ENCODE assay signal across 13 cellular contexts in genomic region chr7:100689230-100690135, GRCh38. TPM values are rescaled to one million over a fixed set of nuclear protein-coding genes. Genes with fewer than 3 reads are reported as not detected.
DNase-seq lines count a peak whose midpoint lies in the region; TF ChIP-seq lines count a peak whose summit lies in the region.
"Had no signal": no experiment of that assay in that cellular context is flagged by ENCODE, and none has a peak within 500 bp of the region (broad histone marks: within the 10 kb centered on the region; RNA-seq: fewer than 3 reads in every experiment).

No MANE protein-coding gene starts in this region.

- peaks cover 33% of the 10 kb centered on the region for H3K36me3 Mint-ChIP-seq in endodermal cell (ENCODE audit: low read depth)
- peaks cover 4% of the 10 kb centered on the region for H3K36me3 Mint-ChIP-seq in progenitor cell of endocrine pancreas (ENCODE audit: insufficient read depth)

- H3K9me3 Mint-ChIP-seq in endodermal cell (no peaks in the 10 kb centered on the region), progenitor cell of endocrine pancreas (ENCODE audit: low read depth) (no peaks in the 10 kb centered on the region)
- H3K9me3 Mint-ChIP-seq: CD8-positive, alpha-beta T cell had no signal

- peak overlapping the region; percentile 27 for H3K4me3 ChIP-seq in Loucy (ENCODE audit: low read length, poor library complexity, severe bottlenecking)
- no peak overlapping the region for H3K4me3 ChIP-seq in endodermal cell (ENCODE audit: low read length)
- no peak overlapping the region for H3K4me3 ChIP-seq in hepatocyte
- H3K4me3 ChIP-seq: adrenal gland, transverse colon had no signal

- 94 to 98% methylated on average over 8 to 18 of the region's 18 CpGs for WGBS in endodermal cell (ENCODE audit: insufficient coverage in 1 of 2, insufficient read length in 1 of 2), 2 experiments
- WGBS in hepatocyte (ENCODE audit: low lambda C conversion rate, missing lambda C conversion rate) = 95% methylated on average over 17 of the region's 18 CpGs

- H3K4me1 Mint-ChIP-seq in endodermal cell (peaks cover 19% of the 10 kb centered on the region), progenitor cell of endocrine pancreas (ENCODE audit: low read depth) (peaks cover 16% of the 10 kb centered on the region)

- H3K9ac ChIP-seq in Loucy (ENCODE audit: low read depth, low read length, poor library complexity, severe bottlenecking) (peak overlapping the region; percentile 35), endodermal cell (ENCODE audit: extremely low read depth, low read length, poor library complexity, severe bottlenecking) (no peak overlapping the region)

- TF ChIP-seq CTCF in GM12873 (IDR thresholded peaks at IDR 0.05; ENCODE audit: insufficient read depth, low read depth, low read length, missing control alignments) = peak; percentile 11
- peak; percentile 29 for TF ChIP-seq CTCF in Loucy (conservative IDR thresholded peaks at IDR 0.05; ENCODE audit: low read length)
- TF ChIP-seq CTCF in endodermal cell (conservative IDR thresholded peaks at IDR 0.05) = peak; percentile 32
- TF ChIP-seq CTCF in progenitor cell of endocrine pancreas (IDR thresholded peaks at IDR 0.05; ENCODE audit: unreplicated experiment) = no peak
- TF ChIP-seq CTCF in hepatocyte (IDR thresholded peaks at IDR 0.05; ENCODE audit: poor library complexity) = no peak

- peaks cover 38% of the 10 kb centered on the region; the same call in 1 of the 2 replicates for H3K36me3 ChIP-seq in Loucy (ENCODE audit: insufficient read depth, low read length)
- H3K36me3 ChIP-seq in endodermal cell (ENCODE audit: control insufficient read depth, insufficient read depth, low read length) = peaks cover 42% of the 10 kb centered on the region
- H3K36me3 ChIP-seq in hepatocyte (replicated peaks; ENCODE audit: insufficient read depth, low read depth) = no peaks in the 10 kb centered on the region

- peaks cover 61% of the 10 kb centered on the region for H3K79me2 ChIP-seq in Loucy (ENCODE audit: insufficient read depth, low read length)
- H3K79me2 ChIP-seq in hepatocyte = peaks cover 66% of the 10 kb centered on the region

- H3K9me3 ChIP-seq in Loucy (ENCODE audit: insufficient read depth, low read depth, low read length) (no peaks in the 10 kb centered on the region), endodermal cell (ENCODE audit: control insufficient read depth, low read length) (no peaks in the 10 kb centered on the region), hepatocyte (ENCODE audit: low read depth) (no peaks in the 10 kb centered on the region)
- H3K9me3 ChIP-seq: adrenal gland, transverse colon had no signal

- H3K4me3 Mint-ChIP-seq in endodermal cell (no peak overlapping the region), progenitor cell of endocrine pancreas (ENCODE audit: low read depth) (no peak overlapping the region)
- H3K4me3 Mint-ChIP-seq: CD8-positive, alpha-beta T cell had no signal

- peak overlapping the region; percentile 43 for H3K4me2 ChIP-seq in Loucy (ENCODE audit: low read depth, low read length, poor library complexity, severe bottlenecking)
- no peak overlapping the region for H3K4me2 ChIP-seq in hepatocyte

- no peaks in the 10 kb centered on the region for H3F3A ChIP-seq in Loucy (ENCODE audit: low read depth)

- H3K27me3 Mint-ChIP-seq in endodermal cell (ENCODE audit: insufficient read depth) (no peaks in the 10 kb centered on the region), progenitor cell of endocrine pancreas (no peaks in the 10 kb centered on the region)

- DNase-seq in endodermal cell (no peak), progenitor cell of endocrine pancreas (ENCODE audit: low spot score, unreplicated experiment) (no peak), hepatocyte (ENCODE audit: low spot score) (no peak), retina (no peak)
- DNase-seq in stimulated activated naive CD4-positive, alpha-beta T cell (lab: John Stamatoyannopoulos, UW) = no peak
- DNase-seq: CD8-positive, alpha-beta T cell; KBM-7; NCI-H1436; transverse colon had no signal

- H4K20me1 ChIP-seq in Loucy (ENCODE audit: insufficient read depth, low read length, poor library complexity, severe bottlenecking) = peaks cover 68% of the 10 kb centered on the region
- H4K20me1 ChIP-seq in hepatocyte (ENCODE audit: insufficient read depth, poor library complexity, severe bottlenecking) = peaks cover 64% of the 10 kb centered on the region

- H3K27me3 ChIP-seq in Loucy (ENCODE audit: insufficient read depth, low read length, poor library complexity, severe bottlenecking) (no peaks in the 10 kb centered on the region), endodermal cell (ENCODE audit: control insufficient read depth, insufficient read depth, low read length, poor library complexity, severe bottlenecking) (no peaks in the 10 kb centered on the region), hepatocyte (no peaks in the 10 kb centered on the region)
- H3K27me3 ChIP-seq: adrenal gland, transverse colon had no signal

- H2AFZ ChIP-seq in Loucy (ENCODE audit: low read length) = no peak overlapping the region
- H2AFZ ChIP-seq in hepatocyte = no peak overlapping the region

- H3K4me1 ChIP-seq in Loucy (ENCODE audit: insufficient read depth, low read length, poor library complexity, severe bottlenecking) (peaks cover 32% of the 10 kb centered on the region), endodermal cell (ENCODE audit: control insufficient read depth, insufficient read depth, low read length) (peaks cover 12% of the 10 kb centered on the region), hepatocyte (ENCODE audit: insufficient read depth) (peaks cover 15% of the 10 kb centered on the region)

- no peak overlapping the region for H3K27ac ChIP-seq in endodermal cell (ENCODE audit: low read depth, low read length)
- no peak overlapping the region for H3K27ac ChIP-seq in hepatocyte
- H3K27ac ChIP-seq: epithelial cell of prostate, transverse colon had no signal

- H3K27ac Mint-ChIP-seq in endodermal cell (no peak overlapping the region), progenitor cell of endocrine pancreas (peak overlapping the region; percentile 87)

- H3K9me2 ChIP-seq in Loucy (replicated peaks; ENCODE audit: low read depth, low read length) (no peaks in the 10 kb centered on the region), hepatocyte (replicated peaks; ENCODE audit: insufficient read depth) (no peaks in the 10 kb centered on the region)

RNA-seq across cellular contexts. Expression of gene GIGYF1, which starts 4.6 kb away (rescaled TPM):
- 100 to 1,000 TPM in 1 of 2 donors, 10 to 100 TPM in 1; 90.0 to 101 TPM for total RNA-seq in endodermal cell
- 58.7 TPM for polyA plus RNA-seq in endodermal cell (2013, experiment 1 of 2)
- polyA plus RNA-seq in endodermal cell (2013, experiment 2 of 2) = 48.4 TPM
- total RNA-seq in progenitor cell of endocrine pancreas = 89.3 and 95.1 TPM in 2 replicates
- 14.2 and 17.6 TPM in 2 replicates for total RNA-seq in hepatocyte
- polyA plus RNA-seq in hepatocyte = 13.2 and 16.8 TPM in 2 replicates

RNA-seq across cellular contexts. Expression of gene GNB2, which starts 15.9 kb away (rescaled TPM):
- total RNA-seq in endodermal cell (100 to 1,000 TPM; 197 to 230 TPM), progenitor cell of endocrine pancreas (160 and 167 TPM in 2 replicates), hepatocyte (99.6 and 111 TPM in 2 replicates)
- 186 TPM for polyA plus RNA-seq in endodermal cell (2013, experiment 1 of 2)
- polyA plus RNA-seq in endodermal cell (2013, experiment 2 of 2) = 184 TPM
- 204 and 222 TPM in 2 replicates for polyA plus RNA-seq in hepatocyte

RNA-seq across cellular contexts. Expression of gene POP7, which starts 16.4 kb away (rescaled TPM):
- total RNA-seq in endodermal cell (10 to 100 TPM; 51.7 to 59.2 TPM), progenitor cell of endocrine pancreas (30.2 and 33.7 TPM in 2 replicates), hepatocyte (30.1 and 39.2 TPM in 2 replicates)
- 49.0 TPM for polyA plus RNA-seq in endodermal cell (2013, experiment 1 of 2)
- polyA plus RNA-seq in endodermal cell (2013, experiment 2 of 2) = 43.2 TPM
- polyA plus RNA-seq in hepatocyte = 48.7 and 59.2 TPM in 2 replicates

RNA-seq across cellular contexts. Expression of gene EPO, which starts 30.8 kb away (rescaled TPM):
- total RNA-seq in endodermal cell (under 1 TPM in 1 of 2 donors, not detected in 1; 0.33 TPM), progenitor cell of endocrine pancreas (0.22 and 0.29 TPM in 2 replicates), hepatocyte (0.16 and 1.3 TPM in 2 replicates)
- polyA plus RNA-seq in endodermal cell (2013, experiment 1 of 2) = 0.89 TPM
- 0.41 TPM for polyA plus RNA-seq in endodermal cell (2013, experiment 2 of 2)
- 0.11 TPM in 1 of 2 replicates, not detected in the other for polyA plus RNA-seq in hepatocyte
- total RNA-seq: adrenal gland; CD8-positive, alpha-beta T cell; transverse colon had no signal

RNA-seq across cellular contexts. Expression of gene ACTL6B, which starts 33.2 kb away (rescaled TPM):
- total RNA-seq in endodermal cell (not detected), progenitor cell of endocrine pancreas (4.1 and 4.2 TPM in 2 replicates), hepatocyte (not detected in 2 replicates)
- polyA plus RNA-seq in endodermal cell (2013, experiment 1 of 2) = 5.3 TPM
- 4.4 TPM for polyA plus RNA-seq in endodermal cell (2013, experiment 2 of 2)
- not detected in 2 replicates for polyA plus RNA-seq in hepatocyte
- total RNA-seq: CD8-positive, alpha-beta T cell; transverse colon had no signal

Comparison
In these comparisons a context has a peak if more than half of its experiments do, and no peak if none do; other contexts are left out.
1. CTCF ChIP-seq: peak in GM12873 (single experiment), Loucy (single experiment) and endodermal cell (single experiment); none in progenitor cell of endocrine pancreas (single experiment) and hepatocyte (single experiment).